ENCODE assay signal across 8 cellular contexts in the genomic region with DNA sequence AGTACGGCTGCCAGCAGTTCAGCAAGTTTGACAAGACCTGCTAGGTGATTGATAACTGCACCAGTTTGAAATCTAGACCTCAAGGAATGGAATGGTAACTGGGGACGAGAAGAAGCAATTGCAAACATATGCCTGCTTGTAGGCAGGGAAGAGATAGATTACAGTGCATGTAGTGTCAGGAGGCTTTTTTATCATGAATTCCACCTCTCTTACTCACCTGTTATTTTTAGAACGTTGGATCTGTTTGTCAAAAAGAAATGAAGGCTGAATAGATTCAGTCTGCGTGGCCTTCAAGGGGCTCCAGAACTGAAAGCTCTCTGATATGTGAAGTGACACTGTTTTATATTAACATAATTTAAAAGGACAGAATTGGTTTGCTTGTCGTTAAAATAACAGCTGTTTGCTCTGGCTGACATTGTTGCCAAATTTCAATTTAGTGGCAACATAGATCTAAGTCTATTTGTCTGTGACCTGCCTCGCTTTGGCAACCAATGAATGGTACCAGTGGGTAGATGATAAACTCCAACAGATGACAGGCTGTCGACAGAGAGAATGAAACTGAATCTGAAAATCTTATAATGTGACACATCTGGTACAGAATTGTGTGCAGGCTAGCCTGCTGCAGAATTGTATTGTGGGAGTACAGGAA.
DNase-seq lines count a peak whose midpoint lies in the region; ATAC-seq and TF ChIP-seq lines count a peak whose summit lies in the region.

No MANE protein-coding gene starts in this region.

- H3K27me3 ChIP-seq in CD8-positive, alpha-beta memory T cell (ENCODE audit: insufficient read depth, low read length, poor library complexity, severe bottlenecking): no peaks in the 10 kb centered on the region

- H3K4me1 ChIP-seq in CD8-positive, alpha-beta memory T cell (ENCODE audit: insufficient read depth, low read length): no peaks in the 10 kb centered on the region

- intact Hi-C loops in left colon (cut with DNase I, micrococcal nuclease): no loop called here
- intact Hi-C loops in activated CD4-positive, alpha-beta T cell treated with anti-CD3 and anti-CD28 coated beads, Interleukin-2, amount 10 ng/mL, durations not matched to agents 24 days and 14 days (cut with micrococcal nuclease): no loop called here

- peak overlapping the region in 2 of 8 donors; percentile 59 to 63 for H3K27ac Mint-ChIP-seq in CD8-positive, alpha-beta memory T cell
- H3K27ac Mint-ChIP-seq in activated T-cell treated with anti-CD3 and anti-CD28 coated beads, Interleukin-2, amount 50 U/mL, for 24 hours: no peak overlapping the region
- H3K27ac Mint-ChIP-seq in activated CD4-positive, alpha-beta T cell treated with anti-CD3 and anti-CD28 coated beads, Interleukin-2, amount 10 ng/mL, durations not matched to agents 24 days and 14 days: no peak overlapping the region

- DNase-seq in AG20443 (ENCODE audit: low spot score) (peak; percentile 50), left colon (no peak)
- DNase-seq in CD8-positive, alpha-beta memory T cell: no peak
- DNase-seq in activated T-cell treated with anti-CD3 and anti-CD28 coated beads, Interleukin-2, amount 50 U/mL, for 24 hours: no peak
- DNase-seq in activated CD4-positive, alpha-beta T cell treated with anti-CD3 and anti-CD28 coated beads, Interleukin-2, amount 10 ng/mL, durations not matched to agents 24 days and 14 days: no peak

- H3K36me3 Mint-ChIP-seq in CD8-positive, alpha-beta memory T cell: peaks cover 3 to 4% (median 4%) of the 10 kb centered on the region in 3 donors
- peaks cover 9% of the 10 kb centered on the region for H3K36me3 Mint-ChIP-seq in activated T-cell treated with anti-CD3 and anti-CD28 coated beads, Interleukin-2, amount 50 U/mL, for 24 hours (ENCODE audit: low read depth)
- peaks cover 1% of the 10 kb centered on the region for H3K36me3 Mint-ChIP-seq in activated CD4-positive, alpha-beta T cell treated with anti-CD3 and anti-CD28 coated beads, Interleukin-2, amount 10 ng/mL, durations not matched to agents 24 days and 14 days (ENCODE audit: low read depth)

- H3K27ac ChIP-seq in CD8-positive, alpha-beta memory T cell (ENCODE audit: low read depth, low read length): no peak overlapping the region

- H3K9me3 ChIP-seq in CD8-positive, alpha-beta memory T cell (ENCODE audit: low read length): no peaks in the 10 kb centered on the region

- H3K9me3 Mint-ChIP-seq in CD8-positive, alpha-beta memory T cell: no peaks in the 10 kb centered on the region
- H3K9me3 Mint-ChIP-seq in activated T-cell treated with anti-CD3 and anti-CD28 coated beads, Interleukin-2, amount 50 U/mL, for 24 hours: no peaks in the 10 kb centered on the region
- no peaks in the 10 kb centered on the region for H3K9me3 Mint-ChIP-seq in activated CD4-positive, alpha-beta T cell treated with anti-CD3 and anti-CD28 coated beads, Interleukin-2, amount 10 ng/mL, durations not matched to agents 24 days and 14 days

- peaks cover 13 to 25% (median 24%) of the 10 kb centered on the region in 3 donors for H3K4me1 Mint-ChIP-seq in CD8-positive, alpha-beta memory T cell
- peaks cover 22% of the 10 kb centered on the region for H3K4me1 Mint-ChIP-seq in activated T-cell treated with anti-CD3 and anti-CD28 coated beads, Interleukin-2, amount 50 U/mL, for 24 hours (ENCODE audit: low read depth)
- peaks cover 5% of the 10 kb centered on the region for H3K4me1 Mint-ChIP-seq in activated CD4-positive, alpha-beta T cell treated with anti-CD3 and anti-CD28 coated beads, Interleukin-2, amount 10 ng/mL, durations not matched to agents 24 days and 14 days

- 0 out of 2 replicates have a peak overlapping the region, but pooled peaks have one; percentile 20 for H3K4me3 ChIP-seq in WI38 (ENCODE audit: low read depth, low read length)
- no peak overlapping the region for H3K4me3 ChIP-seq in CD8-positive, alpha-beta memory T cell (ENCODE audit: low read length)

- POLR2A ChIA-PET in CD8-positive, alpha-beta memory T cell (lab: Charles Lee): no interaction called here

- no peaks in the 10 kb centered on the region for H3K36me3 ChIP-seq in CD8-positive, alpha-beta memory T cell (ENCODE audit: insufficient read depth, low read length)

- H3K4me3 Mint-ChIP-seq in CD8-positive, alpha-beta memory T cell: peak overlapping the region in 1 of 7 donors; percentile 27
- H3K4me3 Mint-ChIP-seq in activated T-cell treated with anti-CD3 and anti-CD28 coated beads, Interleukin-2, amount 50 U/mL, for 24 hours: no peak overlapping the region
- H3K4me3 Mint-ChIP-seq in activated CD4-positive, alpha-beta T cell treated with anti-CD3 and anti-CD28 coated beads, Interleukin-2, amount 10 ng/mL, durations not matched to agents 24 days and 14 days: no peak overlapping the region

- no peak for TF ChIP-seq CTCF in WI38 (IDR thresholded peaks at IDR 0.05; ENCODE audit: low read depth, low read length)

- H3K27me3 Mint-ChIP-seq in CD8-positive, alpha-beta memory T cell: no peaks in the 10 kb centered on the region
- H3K27me3 Mint-ChIP-seq in activated T-cell treated with anti-CD3 and anti-CD28 coated beads, Interleukin-2, amount 50 U/mL, for 24 hours: no peaks in the 10 kb centered on the region
- no peaks in the 10 kb centered on the region for H3K27me3 Mint-ChIP-seq in activated CD4-positive, alpha-beta T cell treated with anti-CD3 and anti-CD28 coated beads, Interleukin-2, amount 10 ng/mL, durations not matched to agents 24 days and 14 days

- CTCF ChIA-PET in CD8-positive, alpha-beta memory T cell (lab: Charles Lee): no interaction called here

- peak; percentile 99 for ATAC-seq in GM19025 (IDR thresholded peaks at IDR 0.05; ENCODE audit: low read depth, unreplicated experiment)
- peak; percentile 94 for ATAC-seq in HG03103 (IDR thresholded peaks at IDR 0.05; ENCODE audit: low read depth, unreplicated experiment)
- ATAC-seq in left colon: peak; percentile 41

Comparison
In these comparisons a context has a peak if more than half of its experiments do, and no peak if none do; other contexts are left out.
1. ATAC-seq: peak in every context shown above with its lines; median percentile 99 in GM19025; 94 in HG03103; 41 in left colon.